ENCODE assay signal across 2 cellular contexts in the genomic region with DNA sequence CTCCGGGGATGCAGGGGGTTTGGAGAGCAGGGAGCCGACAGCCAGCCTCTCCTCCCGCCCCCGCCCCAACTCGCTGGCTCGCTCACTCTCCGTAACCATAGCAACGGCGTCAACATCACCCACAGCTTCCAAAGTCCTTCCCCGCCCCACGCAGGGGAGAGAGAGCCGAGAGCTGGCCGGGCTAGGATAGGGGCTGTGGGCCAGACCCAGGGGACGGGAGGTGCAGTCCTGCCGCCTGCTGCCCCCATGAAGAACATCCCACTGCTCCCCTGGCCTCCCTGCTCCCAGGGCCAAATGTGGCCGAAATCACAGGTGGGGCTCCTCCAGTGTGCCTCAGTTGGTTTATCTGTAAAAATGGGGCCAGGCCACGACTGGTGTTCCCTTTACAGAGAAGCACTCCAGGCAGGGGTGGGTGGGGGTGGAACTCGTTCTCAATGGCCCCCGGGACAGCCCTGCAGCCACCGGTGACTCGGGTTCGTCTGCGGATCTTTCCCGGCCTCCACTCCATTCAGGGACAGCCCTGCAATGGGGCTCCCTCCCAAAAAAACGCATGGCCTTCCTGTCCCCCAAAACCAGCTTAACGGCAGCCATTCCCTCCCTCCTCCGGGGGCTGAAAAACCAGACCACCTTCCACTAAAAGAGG.
TF ChIP-seq lines count a peak whose summit lies in the region.

No MANE protein-coding gene starts in this region.

TF ChIP-seq in SK-N-SH, 30 proteins besides CTCF, POLR2A, EP300 and RAD21 (continued from another document):
- no peak for TF ChIP-seq YY1 (IDR thresholded peaks at IDR 0.05; ENCODE audit: low read depth)
- no peak for TF ChIP-seq JUND (IDR thresholded peaks at IDR 0.05)
- TF ChIP-seq TAF1 (IDR thresholded peaks at IDR 0.05; ENCODE audit: borderline replicate concordance, low read depth, low read length): no peak
- no peak for TF ChIP-seq CHD2 (IDR thresholded peaks at IDR 0.05; ENCODE audit: low read length, partially characterized antibody)
- TF ChIP-seq, protein P1, sequence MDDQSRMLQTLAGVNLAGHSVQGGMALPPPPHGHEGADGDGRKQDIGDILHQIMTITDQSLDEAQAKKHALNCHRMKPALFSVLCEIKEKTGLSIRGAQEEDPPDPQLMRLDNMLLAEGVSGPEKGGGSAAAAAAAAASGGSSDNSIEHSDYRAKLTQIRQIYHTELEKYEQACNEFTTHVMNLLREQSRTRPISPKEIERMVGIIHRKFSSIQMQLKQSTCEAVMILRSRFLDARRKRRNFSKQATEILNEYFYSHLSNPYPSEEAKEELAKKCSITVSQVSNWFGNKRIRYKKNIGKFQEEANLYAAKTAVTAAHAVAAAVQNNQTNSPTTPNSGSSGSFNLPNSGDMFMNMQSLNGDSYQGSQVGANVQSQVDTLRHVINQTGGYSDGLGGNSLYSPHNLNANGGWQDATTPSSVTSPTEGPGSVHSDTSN (IDR thresholded peaks at IDR 0.05): no peak
- TF ChIP-seq NFIC (IDR thresholded peaks at IDR 0.05; ENCODE audit: borderline replicate concordance): no peak
- TF ChIP-seq FOSL2 (IDR thresholded peaks at IDR 0.05; ENCODE audit: borderline replicate concordance, low read depth): no peak
- TF ChIP-seq RFX5 (IDR thresholded peaks at IDR 0.05; ENCODE audit: low read length): no peak
- TF ChIP-seq, protein P2, sequence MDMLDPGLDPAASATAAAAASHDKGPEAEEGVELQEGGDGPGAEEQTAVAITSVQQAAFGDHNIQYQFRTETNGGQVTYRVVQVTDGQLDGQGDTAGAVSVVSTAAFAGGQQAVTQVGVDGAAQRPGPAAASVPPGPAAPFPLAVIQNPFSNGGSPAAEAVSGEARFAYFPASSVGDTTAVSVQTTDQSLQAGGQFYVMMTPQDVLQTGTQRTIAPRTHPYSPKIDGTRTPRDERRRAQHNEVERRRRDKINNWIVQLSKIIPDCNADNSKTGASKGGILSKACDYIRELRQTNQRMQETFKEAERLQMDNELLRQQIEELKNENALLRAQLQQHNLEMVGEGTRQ (IDR thresholded peaks at IDR 0.05; ENCODE audit: borderline replicate concordance, low read depth, low read length): no peak

TF ChIP-seq in SK-N-SH treated with all-trans-retinoic acid at 6 μM for 48 hours, 23 proteins besides CTCF, POLR2A, EP300 and RAD21 (continued from another document):
- TF ChIP-seq, protein P3, sequence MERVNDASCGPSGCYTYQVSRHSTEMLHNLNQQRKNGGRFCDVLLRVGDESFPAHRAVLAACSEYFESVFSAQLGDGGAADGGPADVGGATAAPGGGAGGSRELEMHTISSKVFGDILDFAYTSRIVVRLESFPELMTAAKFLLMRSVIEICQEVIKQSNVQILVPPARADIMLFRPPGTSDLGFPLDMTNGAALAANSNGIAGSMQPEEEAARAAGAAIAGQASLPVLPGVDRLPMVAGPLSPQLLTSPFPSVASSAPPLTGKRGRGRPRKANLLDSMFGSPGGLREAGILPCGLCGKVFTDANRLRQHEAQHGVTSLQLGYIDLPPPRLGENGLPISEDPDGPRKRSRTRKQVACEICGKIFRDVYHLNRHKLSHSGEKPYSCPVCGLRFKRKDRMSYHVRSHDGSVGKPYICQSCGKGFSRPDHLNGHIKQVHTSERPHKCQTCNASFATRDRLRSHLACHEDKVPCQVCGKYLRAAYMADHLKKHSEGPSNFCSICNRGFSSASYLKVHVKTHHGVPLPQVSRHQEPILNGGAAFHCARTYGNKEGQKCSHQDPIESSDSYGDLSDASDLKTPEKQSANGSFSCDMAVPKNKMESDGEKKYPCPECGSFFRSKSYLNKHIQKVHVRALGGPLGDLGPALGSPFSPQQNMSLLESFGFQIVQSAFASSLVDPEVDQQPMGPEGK (CRISPR knock-in tag; IDR thresholded peaks at IDR 0.05; ENCODE audit: borderline replicate concordance): no peak
- TF ChIP-seq, protein P4, sequence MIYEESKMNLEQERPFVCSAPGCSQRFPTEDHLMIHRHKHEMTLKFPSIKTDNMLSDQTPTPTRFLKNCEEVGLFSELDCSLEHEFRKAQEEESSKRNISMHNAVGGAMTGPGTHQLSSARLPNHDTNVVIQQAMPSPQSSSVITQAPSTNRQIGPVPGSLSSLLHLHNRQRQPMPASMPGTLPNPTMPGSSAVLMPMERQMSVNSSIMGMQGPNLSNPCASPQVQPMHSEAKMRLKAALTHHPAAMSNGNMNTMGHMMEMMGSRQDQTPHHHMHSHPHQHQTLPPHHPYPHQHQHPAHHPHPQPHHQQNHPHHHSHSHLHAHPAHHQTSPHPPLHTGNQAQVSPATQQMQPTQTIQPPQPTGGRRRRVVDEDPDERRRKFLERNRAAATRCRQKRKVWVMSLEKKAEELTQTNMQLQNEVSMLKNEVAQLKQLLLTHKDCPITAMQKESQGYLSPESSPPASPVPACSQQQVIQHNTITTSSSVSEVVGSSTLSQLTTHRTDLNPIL (CRISPR knock-in tag; IDR thresholded peaks at IDR 0.05; ENCODE audit: low read depth): no peak
- TF ChIP-seq ZC3H10 (CRISPR knock-in tag; IDR thresholded peaks at IDR 0.05) (no peak), ZFP3 (CRISPR knock-in tag; IDR thresholded peaks at IDR 0.05) (no peak), ESRRG (CRISPR knock-in tag; IDR thresholded peaks at IDR 0.05) (no peak), RARB (CRISPR knock-in tag; IDR thresholded peaks at IDR 0.05) (no peak), ZNF565 (CRISPR knock-in tag; conservative IDR thresholded peaks at IDR 0.05; ENCODE audit: low read depth) (no peak), ISL1 (CRISPR knock-in tag; IDR thresholded peaks at IDR 0.05) (no peak)
